17 cellular contexts compared by ENCODE assay signal in the genomic region with DNA sequence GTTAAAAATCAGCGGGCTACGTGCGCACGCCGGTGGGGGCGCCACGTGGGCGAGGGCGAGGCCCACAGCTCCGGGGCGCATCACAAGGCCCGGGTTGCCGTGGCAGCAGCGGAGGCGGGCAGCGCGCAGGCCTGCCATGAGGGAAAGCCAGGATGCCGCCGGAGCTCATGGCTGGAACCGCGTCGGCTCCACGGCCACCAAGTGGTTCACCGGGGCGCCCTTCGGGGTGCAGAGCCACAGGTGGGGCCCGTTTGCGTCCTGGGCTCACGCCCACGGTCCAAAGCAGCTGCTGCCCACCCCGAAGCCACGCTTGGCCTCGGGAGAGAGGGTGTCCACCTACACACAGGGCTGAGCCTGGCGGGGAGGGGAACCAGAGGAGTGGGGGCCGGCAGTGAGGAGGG. TPM values are rescaled to one million over a fixed set of nuclear protein-coding genes. Genes with fewer than 3 reads are reported as not detected.
DNase-seq lines count a peak whose midpoint lies in the region; ATAC-seq and TF ChIP-seq lines count a peak whose summit lies in the region.
"Had no signal": no experiment of that assay in that cellular context is flagged by ENCODE, and none has a peak within 500 bp of the region (broad histone marks: within the 10 kb centered on the region; RNA-seq: fewer than 3 reads in every experiment).

No MANE protein-coding gene starts in this region.

- no TSS peak for BruUV-seq in PC-3 (replicated peaks; lab: Mats Ljungman, UMichigan)

- H3K14ac ChIP-seq in neuronal stem cell (ENCODE audit: low read length): no peak overlapping the region

- TF ChIP-seq POLR2A in Peyer's patch (IDR thresholded peaks at IDR 0.05) (no peak), esophagus squamous epithelium (IDR thresholded peaks at IDR 0.05) (no peak)

- peak overlapping the region; percentile 44 for H2AK5ac ChIP-seq in neuronal stem cell (ENCODE audit: low read depth, low read length)

- H2BK120ac ChIP-seq in neuronal stem cell (ENCODE audit: low read depth, low read length): no peak overlapping the region

- H3K23ac ChIP-seq in neuronal stem cell (ENCODE audit: low read depth, low read length, poor library complexity): no peak overlapping the region

- intact Hi-C loops in esophagus squamous epithelium (cut with DNase I): loop anchor here (10.0 kb wide), 1 partner anchor 301 kb away; no protein-coding TSS in a partner anchor
- intact Hi-C loops in PC-3 (cut with micrococcal nuclease): no loop called here

- H2BK15ac ChIP-seq in neuronal stem cell (ENCODE audit: low read length): no peak overlapping the region

- DNase-seq in Ammon's horn (ENCODE audit: low spot score) (peak; percentile 39), Peyer's patch (peak in 2 of 3 donors; percentile 1 to 40), esophagus squamous epithelium (lab: John Stamatoyannopoulos, UW) (no peak), neuronal stem cell (ENCODE audit: low spot score) (no peak), hippocampal formation (lab: John Stamatoyannopoulos, UW) (no peak), PC-3 (no peak), GM13976 (ENCODE audit: low spot score) (no peak)
- DNase-seq: Calu3; CD4-positive, alpha-beta T cell; DMS79; HCEC 1CT; MG63; NCI-H1092 treated with DMSO at 0.1 percent for 48 hours; NCI-H1694 treated with DMSO at 0.1 percent for 48 hours had no signal

- no peak for ATAC-seq in PC-3
- ATAC-seq: GM12878 had no signal

- no peak overlapping the region for H3K18ac ChIP-seq in neuronal stem cell (ENCODE audit: low read length)

- H3K79me1 ChIP-seq in neuronal stem cell (ENCODE audit: low read depth, low read length): no peaks in the 10 kb centered on the region

- H3K9ac ChIP-seq in neuronal stem cell (ENCODE audit: low read depth, low read length, poor library complexity): no peak overlapping the region
- no peak overlapping the region for H3K9ac ChIP-seq in PC-3 (ENCODE audit: low read length)
- H3K9ac ChIP-seq: KMS-11 had no signal

- H2BK12ac ChIP-seq in neuronal stem cell (ENCODE audit: low read length): no peak overlapping the region

- H3K36me3 ChIP-seq in Peyer's patch (no peaks in the 10 kb centered on the region), esophagus squamous epithelium (no peaks in the 10 kb centered on the region), neuronal stem cell (replicated peaks in 1 of 2; ENCODE audit: control insufficient read depth in 2 of 2, insufficient read depth in 2 of 2, low read length in 2 of 2) (no peaks in the 10 kb centered on the region), PC-3 (ENCODE audit: low read depth, low read length) (no peaks in the 10 kb centered on the region)
- H3K36me3 ChIP-seq: MG63 had no signal

- H3K4me1 ChIP-seq in Peyer's patch (peaks cover under 1 to 21% (median 4%) of the 10 kb centered on the region in 4 donors), esophagus squamous epithelium (peaks cover 5 to 80% (median 8%) of the 10 kb centered on the region in 3 donors), neuronal stem cell (ENCODE audit: control insufficient read depth in 2 of 2, insufficient read depth in 1 of 2, low read depth in 1 of 2, low read length in 2 of 2) (peaks cover 0 to 2% of the 10 kb centered on the region in 2 donors), PC-3 (ENCODE audit: insufficient read depth, low read length) (peaks cover 43% of the 10 kb centered on the region)

- H3K4me2 ChIP-seq in neuronal stem cell (ENCODE audit: insufficient read depth, low read length, poor library complexity, severe bottlenecking): no peak overlapping the region
- H3K4me2 ChIP-seq in PC-3 (ENCODE audit: low read length): no peak overlapping the region
- H3K4me2 ChIP-seq: KMS-11 had no signal

- H3K9me2 ChIP-seq in PC-3 (replicated peaks; ENCODE audit: low read length): no peaks in the 10 kb centered on the region

- TF ChIP-seq CTCF in Peyer's patch (IDR thresholded peaks at IDR 0.05) (no peak), esophagus squamous epithelium (IDR thresholded peaks at IDR 0.05) (no peak), PC-3 (conservative IDR thresholded peaks at IDR 0.05; ENCODE audit: low read depth, low read length) (no peak), GM13976 (IDR thresholded peaks at IDR 0.05; ENCODE audit: borderline replicate concordance, control extremely low read depth, extremely low read depth, insufficient read depth, missing control alignments) (no peak)

- no peak overlapping the region for H2AFZ ChIP-seq in neuronal stem cell (ENCODE audit: low read length)
- no peak overlapping the region for H2AFZ ChIP-seq in PC-3 (ENCODE audit: low read length)

- H3K9me3 ChIP-seq in Peyer's patch (no peaks in the 10 kb centered on the region), esophagus squamous epithelium (no peaks in the 10 kb centered on the region), neuronal stem cell (replicated peaks in 1 of 2; ENCODE audit: control insufficient read depth in 2 of 2, insufficient read depth in 1 of 2, low read depth in 1 of 2, low read length in 2 of 2) (peaks cover 0 to 2% of the 10 kb centered on the region in 2 donors), PC-3 (ENCODE audit: low read length) (no peaks in the 10 kb centered on the region)
- H3K9me3 ChIP-seq: MG63 had no signal

- H3K27me3 ChIP-seq in Peyer's patch (no peaks in the 10 kb centered on the region), esophagus squamous epithelium (peaks cover 0 to 25% (median 2%) of the 10 kb centered on the region in 4 donors), neuronal stem cell (ENCODE audit: control insufficient read depth in 3 of 3, insufficient read depth in 3 of 3, low read depth in 1 of 3, low read length in 3 of 3) (peaks cover 4 to 41% (median 15%) of the 10 kb centered on the region in 3 experiments), PC-3 (ENCODE audit: low read length) (no peaks in the 10 kb centered on the region)
- H3K27me3 ChIP-seq: MG63 had no signal

- no peak overlapping the region for H3K4ac ChIP-seq in neuronal stem cell (ENCODE audit: low read length)

- no peak overlapping the region for H4K91ac ChIP-seq in neuronal stem cell (ENCODE audit: low read depth, low read length, poor library complexity)

- H3F3A ChIP-seq in PC-3 (ENCODE audit: low read length, unreplicated experiment): no peaks in the 10 kb centered on the region

- no peak overlapping the region for H3K4me3 ChIP-seq in Peyer's patch
- no peak overlapping the region for H3K4me3 ChIP-seq in esophagus squamous epithelium
- no peak overlapping the region for H3K4me3 ChIP-seq in neuronal stem cell (ENCODE audit: low read length in 2 of 2)
- H3K4me3 ChIP-seq in PC-3 (ENCODE audit: low read length): no peak overlapping the region
- H3K4me3 ChIP-seq: GM12878, MG63 had no signal

- in situ Hi-C loops in GM13976 (cut with MboI; ENCODE audit: low sequenced_read_pairs, unreplicated experiment): no loop called here

- POLR2A ChIA-PET in PC-3 (lab: Charles Lee; ENCODE audit: unreplicated experiment): no interaction called here

- H3K79me2 ChIP-seq in PC-3 (ENCODE audit: low read length): 0 out of 2 replicates have a peak, but pooled peaks cover 1% of the 10 kb centered on the region

- no peak overlapping the region for H2BK5ac ChIP-seq in neuronal stem cell (ENCODE audit: low read length)

- 75 to 85% methylated on average over 13 to 29 of the region's 35 CpGs for WGBS in esophagus squamous epithelium, 2 donors
- no CpG with 5 or more reads among the region's 35 CpGs for WGBS in neuronal stem cell (ENCODE audit: extremely low coverage in 2 of 2, insufficient read length in 2 of 2, insufficient replicate concordance in 1 of 2), 2 donors

- H4K8ac ChIP-seq in neuronal stem cell (ENCODE audit: low read depth, low read length): no peak overlapping the region

- no peaks in the 10 kb centered on the region for H4K20me1 ChIP-seq in PC-3 (ENCODE audit: low read length)

- CTCF ChIA-PET in PC-3 (lab: Charles Lee): no interaction called here

- H3K27ac ChIP-seq in Peyer's patch (peak overlapping the region in 1 of 4 donors; percentile 93), esophagus squamous epithelium (peak overlapping the region; percentile 21 to 94 (median 88)), neuronal stem cell (replicated peaks; ENCODE audit: low read length) (no peak overlapping the region), PC-3 (ENCODE audit: low read length) (no peak overlapping the region)
- H3K27ac ChIP-seq: KMS-11 had no signal

RNA-seq across cellular contexts. Expression of gene TTC22, which starts 4.9 kb away (rescaled TPM):
- 100 to 1,000 TPM in 2 of 4 donors, 10 to 100 TPM in 2; 15.7 to 136 (median 102) TPM for total RNA-seq in Peyer's patch
- total RNA-seq in esophagus squamous epithelium: 100 to 1,000 TPM in 3 of 4 donors, 10 to 100 TPM in 1; 73.4 to 323 (median 141) TPM
- polyA plus RNA-seq in neuronal stem cell (2013, experiment 1 of 2): 0.07 TPM
- 0.06 TPM for polyA plus RNA-seq in neuronal stem cell (2013, experiment 2 of 2)
- 21.8 and 31.3 TPM in 2 replicates for total RNA-seq in PC-3 (2014; rRNA removed)
- total RNA-seq: G401 had no signal

RNA-seq across cellular contexts. Expression of gene PARS2, which starts 41.7 kb away (rescaled TPM):
- total RNA-seq in Peyer's patch: 10 to 100 TPM in 1 of 4 donors, 1 to 10 TPM in 3; 1.7 to 10.0 (median 5.8) TPM
- total RNA-seq in esophagus squamous epithelium: 1 to 10 TPM; 2.3 to 5.7 (median 3.1) TPM
- polyA plus RNA-seq in neuronal stem cell (2013, experiment 1 of 2): 6.1 TPM
- 5.7 TPM for polyA plus RNA-seq in neuronal stem cell (2013, experiment 2 of 2)
- total RNA-seq in PC-3 (2014; rRNA removed): 3.5 and 5.0 TPM in 2 replicates
- total RNA-seq: CD4-positive, alpha-beta T cell had no signal

Comparison
In these comparisons a context has a peak if more than half of its experiments do, and no peak if none do; other contexts are left out.
1. DNase-seq: peak in Ammon's horn (single experiment) and Peyer's patch (2 of 3); none in esophagus squamous epithelium (single experiment), neuronal stem cell (single experiment), hippocampal formation (0 of 2), PC-3 (single experiment) and GM13976 (single experiment).
2. H3K27ac ChIP-seq: peak in esophagus squamous epithelium (4 of 4); none in neuronal stem cell (single experiment) and PC-3 (single experiment).